Comparison of ENCODE assay signal across 8 cellular contexts in genomic region chr1:119646521-119647227, GRCh38. TPM values are rescaled to one million over a fixed set of nuclear protein-coding genes. Genes with fewer than 3 reads are reported as not detected.
DNase-seq lines count a peak whose midpoint lies in the region; ATAC-seq and TF ChIP-seq lines count a peak whose summit lies in the region.

No MANE protein-coding gene starts in this region.

- peaks cover 57% of the 10 kb centered on the region for H3K79me2 ChIP-seq in GM23248 (ENCODE audit: insufficient read depth)

- no peaks in the 10 kb centered on the region for H3K9me2 ChIP-seq in GM23248 (ENCODE audit: insufficient read depth)

- H3K27ac ChIP-seq in GM23248 (peak overlapping the region; percentile 86), SJSA1 (peak overlapping the region; percentile 16), prostate gland (peak overlapping the region in 1 of 2 donors; percentile 93)

- H3K9ac ChIP-seq in GM23248: peak overlapping the region; percentile 92

- no peak for TF ChIP-seq POLR2A in prostate gland (IDR thresholded peaks at IDR 0.05)

- H3K36me3 ChIP-seq in GM23248 (ENCODE audit: low read depth) (no peaks in the 10 kb centered on the region), SJSA1 (peaks cover 7% of the 10 kb centered on the region), prostate gland (no peaks in the 10 kb centered on the region)

- H2AFZ ChIP-seq in GM23248: peak overlapping the region; percentile 91

- intact Hi-C loops in prostate gland (cut with DNase I): loop anchor here (5.0 kb wide), 1 partner anchor 504 kb away; the partner anchor contains the start of gene WARS2

- peak overlapping the region; percentile 85 for H3K4me3 ChIP-seq in GM23248
- peak overlapping the region; percentile 90 for H3K4me3 ChIP-seq in SJSA1
- H3K4me3 ChIP-seq in foreskin fibroblast (ENCODE audit: low read depth in 1 of 2, low read length in 2 of 2): peak overlapping the region; percentile 90 to 92
- H3K4me3 ChIP-seq in prostate gland: peak overlapping the region; percentile 86 to 88

- peak overlapping the region; percentile 95 for H3K4me2 ChIP-seq in GM23248 (ENCODE audit: unreplicated experiment)

- WGBS in GM23248 (ENCODE audit: low coverage in 1 of 2, low lambda C conversion rate in 2 of 2, missing lambda C conversion rate in 2 of 2), 2 experiments: 20 to 36% methylated on average over 8 to 15 of the region's 15 CpGs
- 59% methylated on average over 14 of the region's 15 CpGs for WGBS in prostate gland

- ATAC-seq in GM19397 (IDR thresholded peaks at IDR 0.05; ENCODE audit: unreplicated experiment): no peak

- in situ Hi-C loops in GM23248 (cut with MboI): no loop called here

- H3K4me1 ChIP-seq in GM23248 (ENCODE audit: insufficient read depth) (peaks cover 22% of the 10 kb centered on the region), SJSA1 (replicated peaks) (peaks cover 16% of the 10 kb centered on the region), prostate gland (replicated peaks) (no peaks in the 10 kb centered on the region)

- TF ChIP-seq CTCF in foreskin fibroblast (IDR thresholded peaks at IDR 0.05; ENCODE audit: low read depth, low read length): no peak
- TF ChIP-seq CTCF in prostate gland (IDR thresholded peaks at IDR 0.05): no peak

- no peaks in the 10 kb centered on the region for H3K27me3 ChIP-seq in GM23248 (replicated peaks; ENCODE audit: insufficient read depth)
- no peaks in the 10 kb centered on the region; the same call in 1 of the 2 replicates for H3K27me3 ChIP-seq in SJSA1 (replicated peaks)
- no peaks in the 10 kb centered on the region for H3K27me3 ChIP-seq in prostate gland (replicated peaks; ENCODE audit: insufficient read depth)

- H3F3A ChIP-seq in GM23248 (ENCODE audit: insufficient read depth): peaks cover 18% of the 10 kb centered on the region

- DNase-seq in GM23248 (peak; percentile 83), SJSA1 (ENCODE audit: low read depth in 1 of 2, low spot score in 2 of 2) (peak; percentile 43 to 52), foreskin fibroblast (peak; percentile 53 to 74), prostate gland (ENCODE audit: low spot score) (no peak), retina (no peak), GM19240 (ENCODE audit: insufficient read length, low spot score) (no peak), pons (ENCODE audit: low spot score) (no peak)

- H3K9me3 ChIP-seq in GM23248 (ENCODE audit: low read depth) (no peaks in the 10 kb centered on the region), SJSA1 (replicated peaks) (no peaks in the 10 kb centered on the region), prostate gland (no peaks in the 10 kb centered on the region)

- H4K20me1 ChIP-seq in GM23248 (ENCODE audit: insufficient read depth): no peaks in the 10 kb centered on the region

RNA-seq across cellular contexts. Expression of gene ZNF697, which starts 1.4 kb away (rescaled TPM):
- total RNA-seq in GM23248 (2014; rRNA removed; shearing (Covaris generic)): 8.5 and 9.1 TPM in 2 replicates
- polyA plus RNA-seq in GM23248 (2016; fragmentation: Nextera tagmentation; extraction: Ambion mirVana): 0.55 and 0.71 TPM in 2 replicates
- 1.7 and 5.0 TPM in 2 replicates for total RNA-seq in SJSA1 (2014; rRNA removed; shearing (Covaris generic))
- total RNA-seq in prostate gland: 10 to 100 TPM; 17.4 to 25.6 TPM

Comparison
In these comparisons a context has a peak if more than half of its experiments do, and no peak if none do; other contexts are left out.
1. DNase-seq: peak in GM23248 (single experiment), SJSA1 (2 of 2) and foreskin fibroblast (2 of 2); none in prostate gland (single experiment), retina (single experiment), GM19240 (single experiment) and pons (single experiment).
2. Peak in every context shown above with its lines, with median percentiles within 50 percentile points of each other: H3K4me3 ChIP-seq.